8 cellular contexts compared by ENCODE assay signal in the genomic region with DNA sequence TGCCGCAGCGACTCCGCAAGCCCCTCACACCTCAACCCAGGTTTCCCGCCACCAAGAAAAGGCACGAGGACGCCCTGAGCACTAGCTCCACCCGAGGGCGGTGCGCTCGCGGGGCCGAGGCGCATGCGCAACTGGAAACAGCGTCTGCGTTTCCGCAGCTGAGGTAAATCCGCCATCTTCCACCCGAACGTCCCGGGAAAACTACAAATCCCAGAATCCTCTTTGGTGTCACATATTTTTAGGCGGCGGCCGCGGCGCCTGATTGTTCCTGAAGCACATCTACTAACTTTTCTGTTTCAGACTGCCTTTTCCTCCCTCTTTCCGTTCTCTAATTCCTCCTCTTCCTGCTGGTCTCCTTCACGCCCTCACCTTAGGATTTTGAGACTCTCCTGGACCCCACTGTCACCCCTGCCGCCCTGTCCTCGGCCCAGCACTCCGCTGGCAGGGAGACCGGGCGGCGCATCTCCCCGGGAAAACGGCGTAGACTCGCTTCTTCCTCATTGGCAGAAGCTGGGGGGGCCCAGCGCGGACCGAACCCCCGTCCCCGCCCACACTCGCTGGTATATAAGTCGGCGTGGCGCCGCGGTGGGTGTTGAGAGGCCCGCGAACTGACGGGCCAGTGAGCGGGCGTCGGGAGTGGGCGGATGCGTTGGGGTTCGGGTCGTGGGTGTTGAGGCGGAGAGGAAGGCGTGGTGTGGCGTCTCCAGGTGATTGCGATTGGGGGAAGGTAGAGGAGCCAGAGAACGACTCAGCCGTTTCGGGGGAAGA. TPM values are rescaled to one million over a fixed set of nuclear protein-coding genes. Genes with fewer than 3 reads are reported as not detected.
A peak's percentile ranks its signal among the peaks of the same experiment; 100 is the strongest.
DNase-seq lines count a peak whose midpoint lies in the region; ATAC-seq and FAIRE-seq lines count a peak whose summit lies in the region.

A gene with protein sequence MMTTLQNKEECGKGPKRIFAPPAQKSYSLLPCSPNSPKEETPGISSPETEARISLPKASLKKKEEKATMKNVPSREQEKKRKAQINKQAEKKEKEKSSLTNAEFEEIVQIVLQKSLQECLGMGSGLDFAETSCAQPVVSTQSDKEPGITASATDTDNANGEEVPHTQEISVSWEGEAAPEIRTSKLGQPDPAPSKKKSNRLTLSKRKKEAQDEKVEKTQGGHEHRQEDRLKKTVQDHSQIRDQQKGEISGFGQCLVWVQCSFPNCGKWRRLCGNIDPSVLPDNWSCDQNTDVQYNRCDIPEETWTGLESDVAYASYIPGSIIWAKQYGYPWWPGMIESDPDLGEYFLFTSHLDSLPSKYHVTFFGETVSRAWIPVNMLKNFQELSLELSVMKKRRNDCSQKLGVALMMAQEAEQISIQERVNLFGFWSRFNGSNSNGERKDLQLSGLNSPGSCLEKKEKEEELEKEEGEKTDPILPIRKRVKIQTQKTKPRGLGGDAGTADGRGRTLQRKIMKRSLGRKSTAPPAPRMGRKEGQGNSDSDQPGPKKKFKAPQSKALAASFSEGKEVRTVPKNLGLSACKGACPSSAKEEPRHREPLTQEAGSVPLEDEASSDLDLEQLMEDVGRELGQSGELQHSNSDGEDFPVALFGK (minus strand): TSS at position 505 of the 768 bp plus-strand sequence. CDS start 8,054 bp downstream, outside the sequence.

- H3K27ac ChIP-seq in mesenchymal stem cell (ENCODE audit: low read length, poor library complexity, severe bottlenecking), result peak within 1 kb of the TSS; percentile 100

- peak; percentile 36 for ATAC-seq in GM21367 (IDR thresholded peaks at IDR 0.05; ENCODE audit: unreplicated experiment)

- no peaks in the 10 kb centered on the region for H3K27me3 ChIP-seq in endocrine pancreas (ENCODE audit: control insufficient read depth, insufficient read depth, low read length)
- no peaks in the 10 kb centered on the region for H3K27me3 ChIP-seq in mesenchymal stem cell (ENCODE audit: control insufficient read depth in 1 of 2, insufficient read depth in 1 of 2, low read length in 2 of 2)

- peak within 1 kb of the TSS; percentile 92 for H2BK120ac ChIP-seq in mesenchymal stem cell (ENCODE audit: low read depth, low read length)

- FAIRE-seq in HTR-8/SVneo (lab: Jason Lieb, UNC), result no peak

- H3K18ac ChIP-seq in mesenchymal stem cell (ENCODE audit: low read depth in 1 of 2, low read length in 2 of 2), result peak within 1 kb of the TSS; percentile 97 to 99

- H3K4me3 ChIP-seq in endocrine pancreas (ENCODE audit: control insufficient read depth, insufficient read depth, low read length), result peak within 1 kb of the TSS; percentile 53
- peak within 1 kb of the TSS; percentile 85 to 90 for H3K4me3 ChIP-seq in mesenchymal stem cell (ENCODE audit: insufficient read depth in 1 of 2, low read depth in 1 of 2, low read length in 2 of 2)

- peak within 1 kb of the TSS; percentile 43 for H2AFZ ChIP-seq in mesenchymal stem cell (ENCODE audit: low read depth, low read length)

- H2AK5ac ChIP-seq in mesenchymal stem cell (ENCODE audit: low read length, severe bottlenecking), result peak within 1 kb of the TSS; percentile 86

- peak within 1 kb of the TSS; percentile 99 for H2BK5ac ChIP-seq in mesenchymal stem cell (ENCODE audit: low read depth, low read length, poor library complexity, severe bottlenecking)

- peak within 1 kb of the TSS; percentile 100 for H4K8ac ChIP-seq in mesenchymal stem cell (ENCODE audit: low read length)

- H3K36me3 ChIP-seq in endocrine pancreas (ENCODE audit: control insufficient read depth, insufficient read depth, low read length) (peaks cover 2% of the 10 kb centered on the region), mesenchymal stem cell (ENCODE audit: control insufficient read depth in 1 of 2, insufficient read depth in 2 of 2, low read depth in 1 of 2, low read length in 2 of 2) (peaks cover 22 to 29% of the 10 kb centered on the region in 2 experiments)

- H3K79me1 ChIP-seq in mesenchymal stem cell (replicated peaks; ENCODE audit: low read length, poor library complexity, severe bottlenecking), result peaks cover 2% of the 10 kb centered on the region

- H3K9ac ChIP-seq in endocrine pancreas (ENCODE audit: control insufficient read depth, insufficient read depth, low read length), result peak within 1 kb of the TSS; percentile 89
- peak within 1 kb of the TSS; percentile 99 for H3K9ac ChIP-seq in mesenchymal stem cell (ENCODE audit: low read length)

- H2BK15ac ChIP-seq in mesenchymal stem cell (ENCODE audit: low read depth, poor library complexity, severe bottlenecking), result peak within 1 kb of the TSS; percentile 100

- H3K14ac ChIP-seq in mesenchymal stem cell (ENCODE audit: low read length in 2 of 2), result peak within 1 kb of the TSS in 1 of 2 experiments; percentile 97

- peak within 1 kb of the TSS; percentile 81 to 86 for H3K4ac ChIP-seq in mesenchymal stem cell (ENCODE audit: low read depth in 1 of 2, low read length in 2 of 2)

- H2BK12ac ChIP-seq in mesenchymal stem cell (ENCODE audit: low read length in 2 of 2), result peak within 1 kb of the TSS in 1 of 2 experiments; percentile 57

- DNase-seq in COLO668 (lab: John Stamatoyannopoulos, UW; ENCODE audit: unreplicated experiment) (peak; percentile 95), HTR-8/SVneo (ENCODE audit: insufficient read length, low spot score) (peak; percentile 74), NOMO-1 treated with DMSO at 0.1 percent for 48 hours (lab: John Stamatoyannopoulos, UW; ENCODE audit: unreplicated experiment) (peak; percentile 99), mesenchymal stem cell (peak; percentile 97)
- DNase-seq in activated CD8-positive, alpha-beta memory T cell treated with anti-CD3 and anti-CD28 coated beads, Interleukin-2, amount 50 U/mL, for 1 hour (ENCODE audit: extremely low read depth), result peak; percentile 92
- DNase-seq in stimulated activated CD8-positive, alpha-beta memory T cell treated with anti-CD3 and anti-CD28 coated beads, Interleukin-12 subunit alpha, Interleukin-12 subunit beta, amount 100 ng/mL, for 24 hours (ENCODE audit: extremely low read depth), result peak; percentile 93

- H3K9me3 ChIP-seq in endocrine pancreas (ENCODE audit: control insufficient read depth, low read length) (no peaks in the 10 kb centered on the region), mesenchymal stem cell (ENCODE audit: control insufficient read depth, low read length) (no peaks in the 10 kb centered on the region)

- H3K4me2 ChIP-seq in mesenchymal stem cell (ENCODE audit: low read length, poor library complexity, severe bottlenecking), result peak within 1 kb of the TSS; percentile 50

- no peaks in the 10 kb centered on the region for H3K4me1 ChIP-seq in endocrine pancreas (ENCODE audit: control insufficient read depth, insufficient read depth, low read length)
- peaks cover 22% of the 10 kb centered on the region for H3K4me1 ChIP-seq in mesenchymal stem cell (ENCODE audit: control insufficient read depth, insufficient read depth, low read depth, low read length)

- H3K23ac ChIP-seq in mesenchymal stem cell (ENCODE audit: low read length in 2 of 2), result no peak within 1 kb of the TSS

- H4K91ac ChIP-seq in mesenchymal stem cell (ENCODE audit: low read length), result peak within 1 kb of the TSS; percentile 100

- 2% methylated on average over 59 of the region's 66 CpGs for WGBS in mesenchymal stem cell

RNA-seq across cellular contexts. Expression of the gene that starts here (rescaled TPM):
- 1.3 TPM for polyA plus RNA-seq in mesenchymal stem cell (2013, experiment 1 of 2)
- polyA plus RNA-seq in mesenchymal stem cell (2013, experiment 2 of 2), result 0.93 TPM

Comparison
In these comparisons a context has a peak if more than half of its experiments do, and no peak if none do; other contexts are left out.
1. Peak in every context shown above with its lines: DNase-seq, ATAC-seq, H3K4me3 ChIP-seq and H3K27ac ChIP-seq.